In genomic region chr7:156731651-156732050, GRCh38 we compare ENCODE assay signal across 23 cellular contexts.
"Had no signal": no experiment of that assay in that cellular context is flagged by ENCODE, and none has a peak within 500 bp of the region (broad histone marks: within the 10 kb centered on the region; RNA-seq: fewer than 3 reads in every experiment).

No MANE protein-coding gene starts in this region.

- H3K4me3 Mint-ChIP-seq: activated naive CD4-positive, alpha-beta T cell treated with anti-CD3 and anti-CD28 coated beads, Interleukin-2, amount 50 U/mL, for 24 hours; dendritic cell treated with granulocyte-macrophage colony-stimulating factor and Interleukin-4, amounts not matched to agents 40 ng/mL and 50 ng/mL, for 4 days; nephron; stimulated activated memory B cell treated with anti-CD40 and anti-IgM and Interleukin-4, amounts not matched to agents 10 μg/mL and 1 μg/mL and 100 μg/mL, for 72 hours; T-helper 2 cell treated with Interferon-gamma antibody and Interleukin-4, amounts not matched to agents 5 μg/mL and 100 μg/mL, for 36 hours had no signal

- ATAC-seq: body of pancreas; stimulated activated memory B cell treated with anti-CD40 and anti-IgM and Interleukin-4, amounts not matched to agents 10 μg/mL and 1 μg/mL and 100 μg/mL, for 72 hours had no signal

- H3K27me3 ChIP-seq: adrenal gland, body of pancreas, esophagus muscularis mucosa, sigmoid colon, spleen, testis, upper lobe of left lung had no signal

- H3K4me1 Mint-ChIP-seq: nephron; stimulated activated memory B cell treated with anti-CD40 and anti-IgM and Interleukin-4, amounts not matched to agents 10 μg/mL and 1 μg/mL and 100 μg/mL, for 72 hours had no signal

- H3K27ac ChIP-seq: adrenal gland, body of pancreas, esophagus muscularis mucosa, sigmoid colon, spleen, testis, upper lobe of left lung had no signal

- H3K36me3 ChIP-seq: adrenal gland had no signal

- H3K9me3 ChIP-seq: body of pancreas, sigmoid colon, testis had no signal

- DNase-seq: activated CD4-positive, alpha-beta T cell treated with anti-CD3 and anti-CD28 coated beads, Interleukin-2, amount 50 U/mL, for 48 hours; activated gamma-delta T cell; adrenal gland; body of pancreas; effector CD8-positive, alpha-beta T cell; foreskin fibroblast; hippocampal formation; midbrain; posterior cingulate gyrus; sigmoid colon; spleen; stimulated activated CD4-positive, alpha-beta T cell treated with anti-CD3 and anti-CD28 coated beads, Interleukin-4, amount 100 ng/mL, for 4 hours; testis; upper lobe of left lung had no signal

- H3K4me1 ChIP-seq: adrenal gland, body of pancreas, esophagus muscularis mucosa, sigmoid colon, spleen, testis, upper lobe of left lung had no signal

- FAIRE-seq: endothelial cell of umbilical vein, keratinocyte, TTC549 had no signal

- H3K4me3 ChIP-seq: adrenal gland, body of pancreas, esophagus muscularis mucosa, sigmoid colon, spleen, testis, upper lobe of left lung had no signal

- H3K27me3 Mint-ChIP-seq: activated naive CD4-positive, alpha-beta T cell treated with anti-CD3 and anti-CD28 coated beads, Interleukin-2, amount 50 U/mL, for 24 hours; dendritic cell treated with granulocyte-macrophage colony-stimulating factor and Interleukin-4, amounts not matched to agents 40 ng/mL and 50 ng/mL, for 4 days; stimulated activated memory B cell treated with anti-CD40 and anti-IgM and Interleukin-4, amounts not matched to agents 10 μg/mL and 1 μg/mL and 100 μg/mL, for 72 hours had no signal

- H3K27ac Mint-ChIP-seq: activated naive CD4-positive, alpha-beta T cell treated with anti-CD3 and anti-CD28 coated beads, Interleukin-2, amount 50 U/mL, for 24 hours; dendritic cell treated with granulocyte-macrophage colony-stimulating factor and Interleukin-4, amounts not matched to agents 40 ng/mL and 50 ng/mL, for 4 days; nephron; stimulated activated memory B cell treated with anti-CD40 and anti-IgM and Interleukin-4, amounts not matched to agents 10 μg/mL and 1 μg/mL and 100 μg/mL, for 72 hours; T-helper 2 cell treated with Interferon-gamma antibody and Interleukin-4, amounts not matched to agents 5 μg/mL and 100 μg/mL, for 36 hours had no signal
